Comparison of ENCODE assay signal across 1 cellular context in genomic region chr2:160269803-160270570, GRCh38.
A peak's percentile ranks its signal among the peaks of the same experiment; 100 is the strongest.
TF ChIP-seq lines count a peak whose summit lies in the region.

No MANE protein-coding gene starts in this region.

TF ChIP-seq in K562, 482 proteins besides CTCF, POLR2A, EP300 and RAD21 (continued from another document and continues in another):
- TF ChIP-seq AFF1 (IDR thresholded peaks at IDR 0.05; ENCODE audit: low read depth in 1 of 2, partially characterized antibody in 2 of 2) (no peak), THAP7 (CRISPR knock-in tag; IDR thresholded peaks at IDR 0.05) (no peak), OTX1 (CRISPR knock-in tag; IDR thresholded peaks at IDR 0.05) (no peak), IRF2 (CRISPR knock-in tag; IDR thresholded peaks at IDR 0.05) (no peak), SAP30 (IDR thresholded peaks at IDR 0.05; ENCODE audit: borderline replicate concordance, insufficient read depth, low read depth, low read length, poor library complexity, severe bottlenecking) (no peak), CCAR2 (IDR thresholded peaks at IDR 0.05; ENCODE audit: low read depth, low read length) (no peak), TRIM28 (IDR thresholded peaks at IDR 0.05) (no peak), FOXM1 (IDR thresholded peaks at IDR 0.05; ENCODE audit: low read depth) (no peak), FOXM1 (CRISPR knock-in tag; IDR thresholded peaks at IDR 0.05; ENCODE audit: low read depth) (no peak), MAFF (IDR thresholded peaks at IDR 0.05; ENCODE audit: low read length) (no peak), BACH1 (tag; IDR thresholded peaks at IDR 0.05) (no peak), KDM4B (IDR thresholded peaks at IDR 0.05; ENCODE audit: borderline replicate concordance in 2 of 2, low read depth in 1 of 2) (no peak), FOXJ3 (CRISPR knock-in tag; IDR thresholded peaks at IDR 0.05) (no peak), SNAPC5 (CRISPR knock-in tag; IDR thresholded peaks at IDR 0.05) (no peak), ZNF124 (CRISPR knock-in tag; IDR thresholded peaks at IDR 0.05) (no peak), ZNF282 (CRISPR knock-in tag; IDR thresholded peaks at IDR 0.05) (no peak), ZNF431 (CRISPR knock-in tag; IDR thresholded peaks at IDR 0.05) (no peak), COPS2 (conservative IDR thresholded peaks at IDR 0.05) (no peak), SRSF7 (optimal IDR thresholded peaks at IDR 0.05; ENCODE audit: low read depth, low read length) (no peak), GABPB1 (CRISPR knock-in tag; IDR thresholded peaks at IDR 0.05) (no peak), RFX1 (IDR thresholded peaks at IDR 0.05) (no peak), MCM7 (IDR thresholded peaks at IDR 0.05) (no peak), E2F3 (CRISPR knock-in tag; IDR thresholded peaks at IDR 0.05) (no peak), ZNF165 (CRISPR knock-in tag; IDR thresholded peaks at IDR 0.05; ENCODE audit: borderline replicate concordance) (no peak), ZNF41 (CRISPR knock-in tag; conservative IDR thresholded peaks at IDR 0.05) (0 out of 2 replicates have a peak, but pooled peaks have one; percentile 19), ZNF174 (CRISPR knock-in tag; IDR thresholded peaks at IDR 0.05) (no peak), PRPF4 (IDR thresholded peaks at IDR 0.05; ENCODE audit: insufficient read depth, low read depth, low read length, poor library complexity, severe bottlenecking) (no peak), FOXA1 (IDR thresholded peaks at IDR 0.05; ENCODE audit: borderline replicate concordance) (no peak), BHLHE40 (IDR thresholded peaks at IDR 0.05; ENCODE audit: low read length) (peak; percentile 77), PREB (CRISPR knock-in tag; IDR thresholded peaks at IDR 0.05) (peak; percentile 73; the same call in 1 of the 2 replicates), CCNT2 (IDR thresholded peaks at IDR 0.05; ENCODE audit: borderline replicate concordance, extremely low read depth, insufficient read length, low read depth, low read length) (no peak), KHSRP (IDR thresholded peaks at IDR 0.05) (no peak), CBFB (CRISPR knock-in tag; IDR thresholded peaks at IDR 0.05) (no peak), ZBED1 (IDR thresholded peaks at IDR 0.05) (no peak), SPI1 (IDR thresholded peaks at IDR 0.05; ENCODE audit: borderline replicate concordance, low read depth, low read length) (no peak), ERF (CRISPR knock-in tag; IDR thresholded peaks at IDR 0.05) (0 out of 2 replicates have a peak, but pooled peaks have one; percentile 5), YY1 (IDR thresholded peaks at IDR 0.05; ENCODE audit: borderline replicate concordance in 1 of 3, control insufficient read depth in 1 of 3, extremely low read depth in 1 of 3, insufficient read depth in 3 of 3, insufficient read length in 1 of 3, insufficient replicate concordance in 2 of 3, low read depth in 1 of 3, low read length in 2 of 3) (peak in 2 of 3 experiments; percentile 74 to 80), ZNF316 (IDR thresholded peaks at IDR 0.05) (no peak), RNF2 (IDR thresholded peaks at IDR 0.05) (peak; percentile 59; the same call in 1 of the 2 replicates)
- TF ChIP-seq, protein P1, sequence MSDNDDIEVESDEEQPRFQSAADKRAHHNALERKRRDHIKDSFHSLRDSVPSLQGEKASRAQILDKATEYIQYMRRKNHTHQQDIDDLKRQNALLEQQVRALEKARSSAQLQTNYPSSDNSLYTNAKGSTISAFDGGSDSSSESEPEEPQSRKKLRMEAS (CRISPR knock-in tag; IDR thresholded peaks at IDR 0.05): peak; percentile 33; the same call in 1 of the 2 replicates
- TF ChIP-seq, protein P2, sequence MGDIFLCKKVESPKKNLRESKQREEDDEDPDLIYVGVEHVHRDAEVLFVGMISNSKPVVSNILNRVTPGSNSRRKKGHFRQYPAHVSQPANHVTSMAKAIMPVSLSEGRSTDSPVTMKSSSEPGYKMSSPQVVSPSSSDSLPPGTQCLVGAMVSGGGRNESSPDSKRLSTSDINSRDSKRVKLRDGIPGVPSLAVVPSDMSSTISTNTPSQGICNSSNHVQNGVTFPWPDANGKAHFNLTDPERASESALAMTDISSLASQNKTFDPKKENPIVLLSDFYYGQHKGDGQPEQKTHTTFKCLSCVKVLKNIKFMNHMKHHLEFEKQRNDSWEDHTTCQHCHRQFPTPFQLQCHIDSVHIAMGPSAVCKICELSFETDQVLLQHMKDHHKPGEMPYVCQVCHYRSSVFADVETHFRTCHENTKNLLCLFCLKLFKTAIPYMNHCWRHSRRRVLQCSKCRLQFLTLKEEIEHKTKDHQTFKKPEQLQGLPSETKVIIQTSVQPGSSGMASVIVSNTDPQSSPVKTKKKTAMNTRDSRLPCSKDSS (IDR thresholded peaks at IDR 0.05; ENCODE audit: low read depth, partially characterized antibody): no peak
- TF ChIP-seq, protein P3, sequence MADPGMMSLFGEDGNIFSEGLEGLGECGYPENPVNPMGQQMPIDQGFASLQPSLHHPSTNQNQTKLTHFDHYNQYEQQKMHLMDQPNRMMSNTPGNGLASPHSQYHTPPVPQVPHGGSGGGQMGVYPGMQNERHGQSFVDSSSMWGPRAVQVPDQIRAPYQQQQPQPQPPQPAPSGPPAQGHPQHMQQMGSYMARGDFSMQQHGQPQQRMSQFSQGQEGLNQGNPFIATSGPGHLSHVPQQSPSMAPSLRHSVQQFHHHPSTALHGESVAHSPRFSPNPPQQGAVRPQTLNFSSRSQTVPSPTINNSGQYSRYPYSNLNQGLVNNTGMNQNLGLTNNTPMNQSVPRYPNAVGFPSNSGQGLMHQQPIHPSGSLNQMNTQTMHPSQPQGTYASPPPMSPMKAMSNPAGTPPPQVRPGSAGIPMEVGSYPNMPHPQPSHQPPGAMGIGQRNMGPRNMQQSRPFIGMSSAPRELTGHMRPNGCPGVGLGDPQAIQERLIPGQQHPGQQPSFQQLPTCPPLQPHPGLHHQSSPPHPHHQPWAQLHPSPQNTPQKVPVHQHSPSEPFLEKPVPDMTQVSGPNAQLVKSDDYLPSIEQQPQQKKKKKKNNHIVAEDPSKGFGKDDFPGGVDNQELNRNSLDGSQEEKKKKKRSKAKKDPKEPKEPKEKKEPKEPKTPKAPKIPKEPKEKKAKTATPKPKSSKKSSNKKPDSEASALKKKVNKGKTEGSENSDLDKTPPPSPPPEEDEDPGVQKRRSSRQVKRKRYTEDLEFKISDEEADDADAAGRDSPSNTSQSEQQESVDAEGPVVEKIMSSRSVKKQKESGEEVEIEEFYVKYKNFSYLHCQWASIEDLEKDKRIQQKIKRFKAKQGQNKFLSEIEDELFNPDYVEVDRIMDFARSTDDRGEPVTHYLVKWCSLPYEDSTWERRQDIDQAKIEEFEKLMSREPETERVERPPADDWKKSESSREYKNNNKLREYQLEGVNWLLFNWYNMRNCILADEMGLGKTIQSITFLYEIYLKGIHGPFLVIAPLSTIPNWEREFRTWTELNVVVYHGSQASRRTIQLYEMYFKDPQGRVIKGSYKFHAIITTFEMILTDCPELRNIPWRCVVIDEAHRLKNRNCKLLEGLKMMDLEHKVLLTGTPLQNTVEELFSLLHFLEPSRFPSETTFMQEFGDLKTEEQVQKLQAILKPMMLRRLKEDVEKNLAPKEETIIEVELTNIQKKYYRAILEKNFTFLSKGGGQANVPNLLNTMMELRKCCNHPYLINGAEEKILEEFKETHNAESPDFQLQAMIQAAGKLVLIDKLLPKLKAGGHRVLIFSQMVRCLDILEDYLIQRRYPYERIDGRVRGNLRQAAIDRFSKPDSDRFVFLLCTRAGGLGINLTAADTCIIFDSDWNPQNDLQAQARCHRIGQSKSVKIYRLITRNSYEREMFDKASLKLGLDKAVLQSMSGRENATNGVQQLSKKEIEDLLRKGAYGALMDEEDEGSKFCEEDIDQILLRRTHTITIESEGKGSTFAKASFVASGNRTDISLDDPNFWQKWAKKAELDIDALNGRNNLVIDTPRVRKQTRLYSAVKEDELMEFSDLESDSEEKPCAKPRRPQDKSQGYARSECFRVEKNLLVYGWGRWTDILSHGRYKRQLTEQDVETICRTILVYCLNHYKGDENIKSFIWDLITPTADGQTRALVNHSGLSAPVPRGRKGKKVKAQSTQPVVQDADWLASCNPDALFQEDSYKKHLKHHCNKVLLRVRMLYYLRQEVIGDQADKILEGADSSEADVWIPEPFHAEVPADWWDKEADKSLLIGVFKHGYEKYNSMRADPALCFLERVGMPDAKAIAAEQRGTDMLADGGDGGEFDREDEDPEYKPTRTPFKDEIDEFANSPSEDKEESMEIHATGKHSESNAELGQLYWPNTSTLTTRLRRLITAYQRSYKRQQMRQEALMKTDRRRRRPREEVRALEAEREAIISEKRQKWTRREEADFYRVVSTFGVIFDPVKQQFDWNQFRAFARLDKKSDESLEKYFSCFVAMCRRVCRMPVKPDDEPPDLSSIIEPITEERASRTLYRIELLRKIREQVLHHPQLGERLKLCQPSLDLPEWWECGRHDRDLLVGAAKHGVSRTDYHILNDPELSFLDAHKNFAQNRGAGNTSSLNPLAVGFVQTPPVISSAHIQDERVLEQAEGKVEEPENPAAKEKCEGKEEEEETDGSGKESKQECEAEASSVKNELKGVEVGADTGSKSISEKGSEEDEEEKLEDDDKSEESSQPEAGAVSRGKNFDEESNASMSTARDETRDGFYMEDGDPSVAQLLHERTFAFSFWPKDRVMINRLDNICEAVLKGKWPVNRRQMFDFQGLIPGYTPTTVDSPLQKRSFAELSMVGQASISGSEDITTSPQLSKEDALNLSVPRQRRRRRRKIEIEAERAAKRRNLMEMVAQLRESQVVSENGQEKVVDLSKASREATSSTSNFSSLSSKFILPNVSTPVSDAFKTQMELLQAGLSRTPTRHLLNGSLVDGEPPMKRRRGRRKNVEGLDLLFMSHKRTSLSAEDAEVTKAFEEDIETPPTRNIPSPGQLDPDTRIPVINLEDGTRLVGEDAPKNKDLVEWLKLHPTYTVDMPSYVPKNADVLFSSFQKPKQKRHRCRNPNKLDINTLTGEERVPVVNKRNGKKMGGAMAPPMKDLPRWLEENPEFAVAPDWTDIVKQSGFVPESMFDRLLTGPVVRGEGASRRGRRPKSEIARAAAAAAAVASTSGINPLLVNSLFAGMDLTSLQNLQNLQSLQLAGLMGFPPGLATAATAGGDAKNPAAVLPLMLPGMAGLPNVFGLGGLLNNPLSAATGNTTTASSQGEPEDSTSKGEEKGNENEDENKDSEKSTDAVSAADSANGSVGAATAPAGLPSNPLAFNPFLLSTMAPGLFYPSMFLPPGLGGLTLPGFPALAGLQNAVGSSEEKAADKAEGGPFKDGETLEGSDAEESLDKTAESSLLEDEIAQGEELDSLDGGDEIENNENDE (IDR thresholded peaks at IDR 0.05; ENCODE audit: low read depth, low read length): no peak
- TF ChIP-seq, protein P4, sequence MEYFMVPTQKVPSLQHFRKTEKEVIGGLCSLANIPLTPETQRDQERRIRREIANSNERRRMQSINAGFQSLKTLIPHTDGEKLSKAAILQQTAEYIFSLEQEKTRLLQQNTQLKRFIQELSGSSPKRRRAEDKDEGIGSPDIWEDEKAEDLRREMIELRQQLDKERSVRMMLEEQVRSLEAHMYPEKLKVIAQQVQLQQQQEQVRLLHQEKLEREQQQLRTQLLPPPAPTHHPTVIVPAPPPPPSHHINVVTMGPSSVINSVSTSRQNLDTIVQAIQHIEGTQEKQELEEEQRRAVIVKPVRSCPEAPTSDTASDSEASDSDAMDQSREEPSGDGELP (CRISPR knock-in tag; IDR thresholded peaks at IDR 0.05; ENCODE audit: borderline replicate concordance): peak; percentile 60; the same call in 1 of the 2 replicates
- TF ChIP-seq, protein P5, sequence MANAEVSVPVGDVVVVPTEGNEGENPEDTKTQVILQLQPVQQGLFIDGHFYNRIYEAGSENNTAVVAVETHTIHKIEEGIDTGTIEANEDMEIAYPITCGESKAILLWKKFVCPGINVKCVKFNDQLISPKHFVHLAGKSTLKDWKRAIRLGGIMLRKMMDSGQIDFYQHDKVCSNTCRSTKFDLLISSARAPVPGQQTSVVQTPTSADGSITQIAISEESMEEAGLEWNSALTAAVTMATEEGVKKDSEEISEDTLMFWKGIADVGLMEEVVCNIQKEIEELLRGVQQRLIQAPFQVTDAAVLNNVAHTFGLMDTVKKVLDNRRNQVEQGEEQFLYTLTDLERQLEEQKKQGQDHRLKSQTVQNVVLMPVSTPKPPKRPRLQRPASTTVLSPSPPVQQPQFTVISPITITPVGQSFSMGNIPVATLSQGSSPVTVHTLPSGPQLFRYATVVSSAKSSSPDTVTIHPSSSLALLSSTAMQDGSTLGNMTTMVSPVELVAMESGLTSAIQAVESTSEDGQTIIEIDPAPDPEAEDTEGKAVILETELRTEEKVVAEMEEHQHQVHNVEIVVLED (CRISPR knock-in tag; IDR thresholded peaks at IDR 0.05): no peak
